1 cellular context compared by ENCODE assay signal in genomic region chr4:182225257-182225852, GRCh38.
TF ChIP-seq lines count a peak whose summit lies in the region.

No MANE protein-coding gene starts in this region.

TF ChIP-seq in WTC11, 78 proteins besides CTCF, POLR2A, EP300 and RAD21:
- TF ChIP-seq ZNF219 (CRISPR knock-in tag; IDR thresholded peaks at IDR 0.05; ENCODE audit: borderline replicate concordance) (no peak), MAX (CRISPR knock-in tag; IDR thresholded peaks at IDR 0.05) (no peak), RELA (CRISPR knock-in tag; IDR thresholded peaks at IDR 0.05; ENCODE audit: borderline replicate concordance) (no peak), MYBL2 (CRISPR knock-in tag; IDR thresholded peaks at IDR 0.05) (no peak), KAT7 (CRISPR knock-in tag; IDR thresholded peaks at IDR 0.05; ENCODE audit: borderline replicate concordance) (no peak), GABPB1 (CRISPR knock-in tag; IDR thresholded peaks at IDR 0.05) (no peak), PRDM15 (CRISPR knock-in tag; IDR thresholded peaks at IDR 0.05) (no peak), SOX15 (CRISPR knock-in tag; IDR thresholded peaks at IDR 0.05) (no peak), ZNF263 (CRISPR knock-in tag; IDR thresholded peaks at IDR 0.05; ENCODE audit: low read depth) (no peak), ZNF396 (CRISPR knock-in tag; IDR thresholded peaks at IDR 0.05; ENCODE audit: borderline replicate concordance) (no peak)
TF ChIP-seq in WTC11: peak in this region for 0.
